In genomic region chr2:120320318-120320851, GRCh38 we compare ENCODE assay signal across 33 cellular contexts. TPM values are rescaled to one million over a fixed set of nuclear protein-coding genes. Genes with fewer than 3 reads are reported as not detected.
DNase-seq lines count a peak whose midpoint lies in the region; ATAC-seq and TF ChIP-seq lines count a peak whose summit lies in the region.
"Had no signal": no experiment of that assay in that cellular context is flagged by ENCODE, and none has a peak within 500 bp of the region (broad histone marks: within the 10 kb centered on the region; RNA-seq: fewer than 3 reads in every experiment).

No MANE protein-coding gene starts in this region.

- H3K4me3 ChIP-seq in fibroblast of the aortic adventitia (ENCODE audit: low read depth, low read length) (no peak overlapping the region), prostate gland (no peak overlapping the region), dorsolateral prefrontal cortex (no peak overlapping the region)
- H3K4me3 ChIP-seq: esophagus squamous epithelium, GM23338, lung, mucosa of descending colon, ovary, SK-N-MC, smooth muscle cell, stomach, thyroid gland had no signal

- H3K27ac ChIP-seq in prostate gland, result no peak overlapping the region
- H3K27ac ChIP-seq in dorsolateral prefrontal cortex, result no peak overlapping the region
- H3K27ac ChIP-seq: esophagus squamous epithelium, KMS-11, ovary, SK-N-MC, stomach, thyroid gland had no signal

- TF ChIP-seq POLR2A in prostate gland (IDR thresholded peaks at IDR 0.05), result no peak

- 60% methylated on average over 10 of the region's 10 CpGs for WGBS in prostate gland

- H3K4me3 Mint-ChIP-seq in T-cell, result no peak overlapping the region
- H3K4me3 Mint-ChIP-seq: CD8-positive, alpha-beta memory T cell; endodermal cell; GM23338; HFFc6; natural killer cell treated with Interleukin-12 subunit alpha and Interleukin-12 subunit beta and Interleukin-15 and Interleukin-18, amount 100 ng/mL, for 72 hours; T-helper 17 cell had no signal

- H3K27me3 Mint-ChIP-seq in T-cell, result peaks cover 0 to 1% of the 10 kb centered on the region in 2 donors

- no peaks in the 10 kb centered on the region for H3K4me1 ChIP-seq in prostate gland (replicated peaks)
- H3K4me1 ChIP-seq: BE2C had no signal

- intact Hi-C loops in prostate gland (cut with DNase I), result no loop called here
- intact Hi-C loops in dorsolateral prefrontal cortex (cut with DNase I), result no loop called here

- H3K36me3 ChIP-seq in prostate gland, result no peaks in the 10 kb centered on the region
- H3K36me3 ChIP-seq: BE2C, esophagus squamous epithelium, ovary, stomach, thyroid gland had no signal

- H3K36me3 Mint-ChIP-seq in T-cell, result no peaks in the 10 kb centered on the region
- H3K36me3 Mint-ChIP-seq: CD8-positive, alpha-beta memory T cell; natural killer cell treated with Interleukin-12 subunit alpha and Interleukin-12 subunit beta and Interleukin-15 and Interleukin-18, amount 100 ng/mL, for 72 hours had no signal

- DNase-seq in HPDE6-E6E7 (ENCODE audit: extremely low spot score) (peak; percentile 29), amniotic epithelial cell (ENCODE audit: low read depth) (peak; percentile 65), fibroblast of the aortic adventitia (ENCODE audit: low read depth) (peak; percentile 11), prostate gland (ENCODE audit: low spot score) (peak; percentile 22), NCI-H1436 treated with DMSO at 0.1 percent for 48 hours (lab: John Stamatoyannopoulos, UW) (no peak), NCI-H69 (lab: John Stamatoyannopoulos, UW) (no peak), T-cell (no peak), dorsolateral prefrontal cortex (no peak)
- DNase-seq: activated gamma-delta T cell treated with Interleukin-2 at 50 U/mL for 16 hours; activated T-cell treated with anti-CD3 and anti-CD28 coated beads, Interleukin-2, amount 50 U/mL, for 48 hours; BE2C; CD8-positive, alpha-beta memory T cell; central memory CD4-positive, alpha-beta T cell; DMS 273 treated with DMSO at 0.1 percent for 48 hours; esophagus squamous epithelium; HFFc6; mucosa of descending colon; NCI-H1436; NCI-H774; ovary; RPMI8226; stimulated activated CD4-positive, alpha-beta T cell treated with anti-CD3 and anti-CD28 coated beads, Interleukin-2, amount 100 ng/mL, for 24 hours; stimulated activated CD8-positive, alpha-beta memory T cell treated with anti-CD3 and anti-CD28 coated beads, Interleukin-4, amount 100 ng/mL, for 48 hours; stomach; T-helper 17 cell; thyroid gland had no signal

- H3K27me3 ChIP-seq in prostate gland (replicated peaks; ENCODE audit: insufficient read depth) (no peaks in the 10 kb centered on the region), dorsolateral prefrontal cortex (no peaks in the 10 kb centered on the region)
- H3K27me3 ChIP-seq: BE2C, ovary, stomach, thyroid gland had no signal

- no peak for ATAC-seq in T-cell (replicated peaks in 1 of 4)
- ATAC-seq: GM23338; mucosa of descending colon; natural killer cell treated with Interleukin-12 subunit alpha and Interleukin-12 subunit beta and Interleukin-15 and Interleukin-18, amount 100 ng/mL, for 72 hours; T-helper 17 cell had no signal

- no peak overlapping the region for H3K27ac Mint-ChIP-seq in T-cell
- H3K27ac Mint-ChIP-seq: endodermal cell; GM23338; HFFc6; natural killer cell treated with Interleukin-12 subunit alpha and Interleukin-12 subunit beta and Interleukin-15 and Interleukin-18, amount 100 ng/mL, for 72 hours; T-helper 17 cell had no signal

- H3K9me3 Mint-ChIP-seq in T-cell, result no peaks in the 10 kb centered on the region
- H3K9me3 Mint-ChIP-seq: endodermal cell; GM23338; HFFc6; natural killer cell treated with Interleukin-12 subunit alpha and Interleukin-12 subunit beta and Interleukin-15 and Interleukin-18, amount 100 ng/mL, for 72 hours had no signal

- TF ChIP-seq CTCF in fibroblast of the aortic adventitia (IDR thresholded peaks at IDR 0.05; ENCODE audit: insufficient read depth, low read length) (no peak), prostate gland (IDR thresholded peaks at IDR 0.05) (no peak), dorsolateral prefrontal cortex (IDR thresholded peaks at IDR 0.05 in 54 of 56, conservative IDR thresholded peaks at IDR 0.05 in 2 of 56; ENCODE audit: low read depth in 1 of 56, partially characterized antibody in 56 of 56) (no peak)

- CTCF ChIA-PET in T-cell (lab: Charles Lee), result no interaction called here

- POLR2A ChIA-PET in T-cell (lab: Charles Lee), result no interaction called here

- H3K4me1 Mint-ChIP-seq in T-cell, result peaks cover 6 to 11% (median 8%) of the 10 kb centered on the region in 3 donors
- H3K4me1 Mint-ChIP-seq: endodermal cell had no signal

- H3K9me3 ChIP-seq in prostate gland, result no peaks in the 10 kb centered on the region
- H3K9me3 ChIP-seq: BE2C, esophagus squamous epithelium, mucosa of descending colon, ovary, stomach, thyroid gland had no signal

RNA-seq across cellular contexts. Expression of gene INHBB, which starts 25.6 kb away (rescaled TPM):
- total RNA-seq in fibroblast of the aortic adventitia (ENCODE audit: low replicate concordance), result not detected in 2 replicates
- total RNA-seq in prostate gland, result 10 to 100 TPM; 35.9 to 83.7 TPM
- under 1 TPM in 3 of 5 donors, not detected in 2; 0.09 to 0.19 (median 0.10) TPM for total RNA-seq in T-cell
- total RNA-seq in dorsolateral prefrontal cortex, result 10 to 100 TPM in 3 of 120 experiments, 1 to 10 TPM in 117; 2.6 to 16.3 (median 4.8) TPM
- total RNA-seq: CD8-positive, alpha-beta memory T cell; endodermal cell; natural killer cell treated with Interleukin-12 subunit alpha and Interleukin-12 subunit beta and Interleukin-15 and Interleukin-18, amount 100 ng/mL, for 72 hours; T-helper 17 cell had no signal

Comparison
In these comparisons a context has a peak if more than half of its experiments do, and no peak if none do; other contexts are left out.
1. DNase-seq: peak in HPDE6-E6E7 (single experiment), amniotic epithelial cell (single experiment), fibroblast of the aortic adventitia (single experiment) and prostate gland (single experiment); none in NCI-H1436 treated with DMSO at 0.1 percent for 48 hours (single experiment), NCI-H69 (single experiment), T-cell (0 of 34) and dorsolateral prefrontal cortex (0 of 10).